In the genomic region with DNA sequence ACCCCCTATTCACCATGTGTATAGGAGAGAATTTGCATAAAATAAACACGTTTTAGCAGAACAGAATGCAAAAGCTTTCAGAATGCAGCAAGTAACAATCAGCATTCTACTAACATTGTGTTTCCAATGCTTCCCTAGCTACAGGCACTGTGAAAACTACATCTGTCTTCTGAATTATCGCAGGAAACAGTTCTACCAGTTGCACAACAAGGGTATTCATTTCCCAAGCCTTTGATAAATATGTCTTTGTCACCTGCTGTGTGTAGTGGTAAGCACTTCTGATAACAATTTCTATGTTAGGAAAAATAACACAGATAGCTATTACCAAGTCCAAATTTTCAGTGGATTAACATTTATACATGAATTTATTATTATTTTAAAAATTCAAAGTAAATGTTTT, we compare ENCODE assay signal across 17 cellular contexts.
A peak's percentile ranks its signal among the peaks of the same experiment; 100 is the strongest.
DNase-seq lines count a peak whose midpoint lies in the region; ATAC-seq and TF ChIP-seq lines count a peak whose summit lies in the region.
"Had no signal": no experiment of that assay in that cellular context is flagged by ENCODE, and none has a peak within 500 bp of the region (broad histone marks: within the 10 kb centered on the region; RNA-seq: fewer than 3 reads in every experiment).

No MANE protein-coding gene starts in this region.

- H3K4me3 Mint-ChIP-seq in T-helper 2 cell treated with Interferon-gamma antibody and Interleukin-4, amounts not matched to agents 5 μg/mL and 100 μg/mL, for 36 hours: no peak overlapping the region
- H3K4me3 Mint-ChIP-seq: CD4-positive, alpha-beta T cell; IgD-negative memory B cell had no signal

- H3K9me3 ChIP-seq in right atrium auricular region: no peaks in the 10 kb centered on the region
- H3K9me3 ChIP-seq: BLaER1 treated with 17β-estradiol and CSF1 and Interleukin-3, amounts not matched to agents 10 nM and 100 nM had no signal

- no peak for ATAC-seq in GM21390 (IDR thresholded peaks at IDR 0.05; ENCODE audit: unreplicated experiment)

- H3K4me3 ChIP-seq in right atrium auricular region: no peak overlapping the region
- H3K4me3 ChIP-seq: BLaER1 treated with 17β-estradiol and CSF1 and Interleukin-3, amounts not matched to agents 10 nM and 100 nM; GM23248 had no signal

- H3K36me3 ChIP-seq in right atrium auricular region: no peaks in the 10 kb centered on the region
- H3K36me3 ChIP-seq: BLaER1 treated with 17β-estradiol and CSF1 and Interleukin-3, amounts not matched to agents 10 nM and 100 nM had no signal

- no peaks in the 10 kb centered on the region for H3K36me3 Mint-ChIP-seq in T-helper 2 cell treated with Interferon-gamma antibody and Interleukin-4, amounts not matched to agents 5 μg/mL and 100 μg/mL, for 36 hours (ENCODE audit: low read depth)
- H3K36me3 Mint-ChIP-seq: IgD-negative memory B cell had no signal

- DNase-seq in NCI-H2171 treated with DMSO at 0.1 percent for 48 hours (lab: John Stamatoyannopoulos, UW) (peak; percentile 22), NCI-H2171 (lab: John Stamatoyannopoulos, UW) (no peak), HuH-7 (ENCODE audit: low spot score) (peak; percentile 3), amniotic epithelial cell (ENCODE audit: low read depth) (peak; percentile 17), right atrium auricular region (ENCODE audit: low spot score) (no peak)
- DNase-seq in T-helper 2 cell treated with Interferon-gamma antibody and Interleukin-4, amounts not matched to agents 5 μg/mL and 100 μg/mL, for 36 hours (ENCODE audit: low spot score): no peak
- DNase-seq: 8988T; AML-193; Calu3; CD4-positive, alpha-beta T cell; DMS 273 treated with DMSO at 0.1 percent for 48 hours; GM23248; H7 had no signal

- no peaks in the 10 kb centered on the region for H3K27me3 Mint-ChIP-seq in T-helper 2 cell treated with Interferon-gamma antibody and Interleukin-4, amounts not matched to agents 5 μg/mL and 100 μg/mL, for 36 hours (ENCODE audit: low read depth)
- H3K27me3 Mint-ChIP-seq: CD4-positive, alpha-beta T cell; IgD-negative memory B cell had no signal

- no peaks in the 10 kb centered on the region for H3K27me3 ChIP-seq in right atrium auricular region
- H3K27me3 ChIP-seq: BLaER1 treated with 17β-estradiol and CSF1 and Interleukin-3, amounts not matched to agents 10 nM and 100 nM had no signal

- no peaks in the 10 kb centered on the region for H3K4me1 ChIP-seq in right atrium auricular region

- TF ChIP-seq CTCF in right atrium auricular region (IDR thresholded peaks at IDR 0.05): no peak

- no peak overlapping the region for H3K27ac Mint-ChIP-seq in T-helper 2 cell treated with Interferon-gamma antibody and Interleukin-4, amounts not matched to agents 5 μg/mL and 100 μg/mL, for 36 hours
- H3K27ac Mint-ChIP-seq: CD4-positive, alpha-beta T cell; IgD-negative memory B cell had no signal

- no peaks in the 10 kb centered on the region for H3K4me1 Mint-ChIP-seq in T-helper 2 cell treated with Interferon-gamma antibody and Interleukin-4, amounts not matched to agents 5 μg/mL and 100 μg/mL, for 36 hours (ENCODE audit: low read depth)
- H3K4me1 Mint-ChIP-seq: IgD-negative memory B cell had no signal

- no peak overlapping the region for H3K27ac ChIP-seq in right atrium auricular region
- H3K27ac ChIP-seq: BLaER1 treated with 17β-estradiol and CSF1 and Interleukin-3, amounts not matched to agents 10 nM and 100 nM; GM23248; HL-60 had no signal

- no peaks in the 10 kb centered on the region for H3K9me3 Mint-ChIP-seq in T-helper 2 cell treated with Interferon-gamma antibody and Interleukin-4, amounts not matched to agents 5 μg/mL and 100 μg/mL, for 36 hours
- H3K9me3 Mint-ChIP-seq: IgD-negative memory B cell had no signal

Comparison
In these comparisons a context has a peak if more than half of its experiments do, and no peak if none do; other contexts are left out.
1. DNase-seq: peak in NCI-H2171 treated with DMSO at 0.1 percent for 48 hours (single experiment), HuH-7 (single experiment) and amniotic epithelial cell (single experiment); none in NCI-H2171 (single experiment), right atrium auricular region (single experiment) and T-helper 2 cell treated with Interferon-gamma antibody and Interleukin-4, amounts not matched to agents 5 μg/mL and 100 μg/mL, for 36 hours (single experiment).